24 cellular contexts compared by ENCODE assay signal in genomic region chr10:103841519-103841918, GRCh38.
"Had no signal": no experiment of that assay in that cellular context is flagged by ENCODE, and none has a peak within 500 bp of the region (broad histone marks: within the 10 kb centered on the region; RNA-seq: fewer than 3 reads in every experiment).

No MANE protein-coding gene starts in this region.

- H2AFZ ChIP-seq: parathyroid adenoma had no signal

- DNase-seq: activated B cell treated with CpG ODN at 0.5 μM for 24 hours; activated CD4-positive, alpha-beta memory T cell treated with anti-CD3 and anti-CD28 coated beads, Interleukin-2, amount 10 ng/mL, durations not matched to agents 7 days and 5 days; activated CD4-positive, alpha-beta T cell treated with anti-CD3 and anti-CD28 coated beads for 48 hours; activated CD8-positive, alpha-beta memory T cell treated with anti-CD3 and anti-CD28 coated beads, Interleukin-2, amount 10 ng/mL, durations not matched to agents 7 days and 5 days; activated naive CD4-positive, alpha-beta T cell treated with anti-CD3 and anti-CD28 coated beads for 36 hours; brain microvascular endothelial cell; erythroblast; foreskin melanocyte; head of caudate nucleus; left lung; mammary epithelial cell; naive thymus-derived CD4-positive, alpha-beta T cell; retina; stimulated activated CD4-positive, alpha-beta T cell treated with anti-CD3 and anti-CD28 coated beads, Interleukin-12 subunit alpha, Interleukin-12 subunit beta, amount 100 ng/mL, for 4 hours; stimulated activated CD4-positive, alpha-beta T cell treated with anti-CD3 and anti-CD28 coated beads, Interleukin-1b, Interleukin-23, amount 100 ng/mL, for 48 hours; stimulated activated CD8-positive, alpha-beta memory T cell treated with anti-CD3 and anti-CD28 coated beads, Interleukin-4, amount 100 ng/mL, for 48 hours; stimulated activated naive CD4-positive, alpha-beta T cell; T-helper 1 cell; T-helper 9 cell; thyroid gland had no signal

- H3K4me1 ChIP-seq: parathyroid adenoma had no signal

- H3K4me3 ChIP-seq: coronary artery, left lung, thyroid gland, vagina had no signal

- H3K9me3 ChIP-seq: left lung, neutrophil, thyroid gland, vagina had no signal

- H3K27ac ChIP-seq: brain microvascular endothelial cell, coronary artery, left lung, neutrophil, parathyroid adenoma, thyroid gland, vagina had no signal

- H3K27me3 ChIP-seq: brain microvascular endothelial cell, left lung, thyroid gland, vagina had no signal

- H3K36me3 ChIP-seq: brain microvascular endothelial cell, left lung, neutrophil, thyroid gland, vagina had no signal

- H3K9ac ChIP-seq: parathyroid adenoma had no signal
